1 cellular context compared by ENCODE assay signal in the genomic region with DNA sequence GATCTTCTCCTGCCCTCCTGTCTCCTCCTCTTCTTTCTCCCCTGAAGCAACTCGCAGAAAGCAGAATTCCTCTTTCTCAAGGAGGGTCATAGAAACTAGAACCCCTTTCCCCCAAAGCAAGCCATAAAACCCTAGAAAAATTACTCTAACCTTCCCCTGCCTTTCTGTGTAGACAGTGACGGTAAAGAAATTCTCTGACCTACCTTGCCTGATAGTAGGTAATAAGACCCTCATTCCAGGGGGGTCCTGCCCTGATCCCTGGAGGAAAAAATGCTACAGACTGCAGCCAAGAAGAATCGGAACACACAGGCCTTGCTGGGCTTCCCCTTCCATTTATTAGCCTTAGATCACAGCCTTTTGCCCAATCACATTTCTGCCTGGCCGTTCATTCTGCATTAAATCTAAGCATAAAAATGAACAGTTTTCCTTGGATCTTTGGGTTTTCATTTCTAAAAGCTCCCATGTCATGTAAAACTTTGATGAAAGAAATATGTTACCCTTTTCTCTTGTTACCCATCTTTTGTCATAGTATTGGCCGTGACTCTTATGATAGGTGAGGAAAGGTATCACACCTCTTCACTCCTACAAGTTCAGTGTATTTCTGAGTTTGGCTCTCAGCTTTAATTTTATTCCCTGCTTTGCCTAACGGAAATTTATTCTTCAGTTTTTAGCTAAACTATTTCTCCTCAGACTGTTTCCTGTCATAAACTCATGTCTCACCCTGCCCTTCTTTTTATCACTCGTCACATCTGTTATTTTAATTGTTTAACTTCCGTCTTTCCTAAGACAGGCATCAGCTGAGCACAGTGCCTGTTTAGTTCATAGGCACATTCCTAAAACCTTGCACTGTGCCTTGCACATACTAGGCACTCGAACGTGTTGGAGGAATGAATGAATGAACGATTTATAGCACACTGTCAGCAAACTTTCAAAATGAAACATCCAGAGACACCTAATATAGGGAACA.
A peak's percentile ranks its signal among the peaks of the same experiment; 100 is the strongest.
TF ChIP-seq lines count a peak whose summit lies in the region.

No MANE protein-coding gene starts in this region.

TF ChIP-seq in K562, 482 proteins besides CTCF, POLR2A, EP300 and RAD21 (continued from another document):
- TF ChIP-seq ZBED1 (IDR thresholded peaks at IDR 0.05) (no peak), MEF2A (IDR thresholded peaks at IDR 0.05; ENCODE audit: control insufficient read depth, low read depth, low read length) (no peak), BRD4 (IDR thresholded peaks at IDR 0.05) (no peak), SOX6 (IDR thresholded peaks at IDR 0.05) (peak; percentile 65)
- TF ChIP-seq, protein P1, sequence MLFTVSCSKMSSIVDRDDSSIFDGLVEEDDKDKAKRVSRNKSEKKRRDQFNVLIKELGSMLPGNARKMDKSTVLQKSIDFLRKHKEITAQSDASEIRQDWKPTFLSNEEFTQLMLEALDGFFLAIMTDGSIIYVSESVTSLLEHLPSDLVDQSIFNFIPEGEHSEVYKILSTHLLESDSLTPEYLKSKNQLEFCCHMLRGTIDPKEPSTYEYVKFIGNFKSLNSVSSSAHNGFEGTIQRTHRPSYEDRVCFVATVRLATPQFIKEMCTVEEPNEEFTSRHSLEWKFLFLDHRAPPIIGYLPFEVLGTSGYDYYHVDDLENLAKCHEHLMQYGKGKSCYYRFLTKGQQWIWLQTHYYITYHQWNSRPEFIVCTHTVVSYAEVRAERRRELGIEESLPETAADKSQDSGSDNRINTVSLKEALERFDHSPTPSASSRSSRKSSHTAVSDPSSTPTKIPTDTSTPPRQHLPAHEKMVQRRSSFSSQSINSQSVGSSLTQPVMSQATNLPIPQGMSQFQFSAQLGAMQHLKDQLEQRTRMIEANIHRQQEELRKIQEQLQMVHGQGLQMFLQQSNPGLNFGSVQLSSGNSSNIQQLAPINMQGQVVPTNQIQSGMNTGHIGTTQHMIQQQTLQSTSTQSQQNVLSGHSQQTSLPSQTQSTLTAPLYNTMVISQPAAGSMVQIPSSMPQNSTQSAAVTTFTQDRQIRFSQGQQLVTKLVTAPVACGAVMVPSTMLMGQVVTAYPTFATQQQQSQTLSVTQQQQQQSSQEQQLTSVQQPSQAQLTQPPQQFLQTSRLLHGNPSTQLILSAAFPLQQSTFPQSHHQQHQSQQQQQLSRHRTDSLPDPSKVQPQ (CRISPR knock-in tag; IDR thresholded peaks at IDR 0.05; ENCODE audit: borderline replicate concordance): no peak
- TF ChIP-seq, protein P2, sequence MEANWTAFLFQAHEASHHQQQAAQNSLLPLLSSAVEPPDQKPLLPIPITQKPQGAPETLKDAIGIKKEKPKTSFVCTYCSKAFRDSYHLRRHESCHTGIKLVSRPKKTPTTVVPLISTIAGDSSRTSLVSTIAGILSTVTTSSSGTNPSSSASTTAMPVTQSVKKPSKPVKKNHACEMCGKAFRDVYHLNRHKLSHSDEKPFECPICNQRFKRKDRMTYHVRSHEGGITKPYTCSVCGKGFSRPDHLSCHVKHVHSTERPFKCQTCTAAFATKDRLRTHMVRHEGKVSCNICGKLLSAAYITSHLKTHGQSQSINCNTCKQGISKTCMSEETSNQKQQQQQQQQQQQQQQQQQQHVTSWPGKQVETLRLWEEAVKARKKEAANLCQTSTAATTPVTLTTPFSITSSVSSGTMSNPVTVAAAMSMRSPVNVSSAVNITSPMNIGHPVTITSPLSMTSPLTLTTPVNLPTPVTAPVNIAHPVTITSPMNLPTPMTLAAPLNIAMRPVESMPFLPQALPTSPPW (CRISPR knock-in tag; IDR thresholded peaks at IDR 0.05): 0 out of 2 replicates have a peak, but pooled peaks have one; percentile 12
